Comparison of ENCODE assay signal across 19 cellular contexts in the genomic region with DNA sequence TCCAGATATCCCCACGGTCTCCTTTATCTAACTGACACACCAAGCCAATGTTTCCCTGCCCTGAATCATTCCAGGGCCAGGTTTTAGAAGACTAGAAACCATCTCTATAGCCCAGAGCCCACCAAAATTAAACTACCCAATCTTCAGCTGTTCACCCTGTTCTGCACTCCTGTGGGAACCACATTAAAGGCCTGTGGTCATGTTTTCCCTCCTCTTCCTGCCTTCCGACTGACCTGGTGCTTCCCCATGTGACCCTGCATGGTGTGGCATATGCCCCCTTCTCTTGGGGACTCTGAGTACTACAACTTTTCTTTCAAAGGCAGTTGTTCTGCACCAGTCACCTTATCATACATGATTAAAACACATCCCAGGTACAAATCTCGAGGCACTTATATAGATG.
A peak's percentile ranks its signal among the peaks of the same experiment; 100 is the strongest.
DNase-seq lines count a peak whose midpoint lies in the region; ATAC-seq and TF ChIP-seq lines count a peak whose summit lies in the region.
"Had no signal": no experiment of that assay in that cellular context is flagged by ENCODE, and none has a peak within 500 bp of the region (broad histone marks: within the 10 kb centered on the region; RNA-seq: fewer than 3 reads in every experiment).

No MANE protein-coding gene starts in this region.

- H3K9me2 ChIP-seq in OCI-LY7 (ENCODE audit: insufficient read depth, low read length), result no peaks in the 10 kb centered on the region

- TF ChIP-seq CTCF in OCI-LY7 (conservative IDR thresholded peaks at IDR 0.05; ENCODE audit: low read length) (no peak), right lobe of liver (IDR thresholded peaks at IDR 0.05) (no peak)

- CTCF ChIA-PET in OCI-LY7 (lab: Charles Lee; ENCODE audit: unreplicated experiment), result no interaction called here

- H3K79me2 ChIP-seq in OCI-LY7 (ENCODE audit: insufficient read depth, low read depth, low read length), result no peaks in the 10 kb centered on the region

- POLR2A ChIA-PET in OCI-LY7 (lab: Charles Lee), result interaction anchor here (1.0 kb wide), 1 partner anchor 11 kb away, joined by 3 read pairs; no protein-coding TSS in a partner anchor

- H3K9me3 ChIP-seq in BLaER1 treated with 17β-estradiol and CSF1 and Interleukin-3, amounts not matched to agents 10 nM and 100 nM (replicated peaks in 1 of 11), result peaks cover 7 to 43% (median 31%) of the 10 kb centered on the region in 11 experiments; a peak in 20 of 22 replicates
- 0 out of 2 replicates have a peak, but pooled peaks cover 9% of the 10 kb centered on the region for H3K9me3 ChIP-seq in OCI-LY7 (ENCODE audit: low read length)
- no peaks in the 10 kb centered on the region for H3K9me3 ChIP-seq in right lobe of liver

- WGBS in right lobe of liver (ENCODE audit: insufficient coverage, low coverage, low lambda C conversion rate, missing lambda C conversion rate), result 64% methylated on average over 3 of the region's 3 CpGs

- H3K9ac ChIP-seq in BLaER1 treated with 17β-estradiol and CSF1 and Interleukin-3, amounts not matched to agents 10 nM and 100 nM, result no peak overlapping the region

- H3K4me1 Mint-ChIP-seq in activated CD4-positive, alpha-beta T cell treated with anti-CD3 and anti-CD28 coated beads, Interleukin-2, amount 10 ng/mL, durations not matched to agents 24 days and 14 days, result peaks cover 47% of the 10 kb centered on the region

- BruUV-seq in OCI-LY7 (replicated peaks; lab: Mats Ljungman, UMichigan), result no TSS peak

- no peak for TF ChIP-seq POLR2A in right lobe of liver (IDR thresholded peaks at IDR 0.05)

- peaks cover 37% of the 10 kb centered on the region for H3K36me3 Mint-ChIP-seq in activated CD4-positive, alpha-beta T cell treated with anti-CD3 and anti-CD28 coated beads, Interleukin-2, amount 10 ng/mL, durations not matched to agents 24 days and 14 days (ENCODE audit: low read depth)

- peak overlapping the region; percentile 23 for H3K27ac Mint-ChIP-seq in activated CD4-positive, alpha-beta T cell treated with anti-CD3 and anti-CD28 coated beads, Interleukin-2, amount 10 ng/mL, durations not matched to agents 24 days and 14 days

- H3K4me2 ChIP-seq in BLaER1 treated with 17β-estradiol and CSF1 and Interleukin-3, amounts not matched to agents 10 nM and 100 nM, result peak overlapping the region; percentile 9 to 59 (median 41); a peak in 19 of 22 replicates
- no peak overlapping the region for H3K4me2 ChIP-seq in OCI-LY7 (ENCODE audit: low read length)
- H3K4me2 ChIP-seq: PC-9 had no signal

- in situ Hi-C loops in G401 (cut with HindIII; ENCODE audit: low sequenced_read_pairs), result no loop called here

- no peaks in the 10 kb centered on the region for H3K27me3 Mint-ChIP-seq in activated CD4-positive, alpha-beta T cell treated with anti-CD3 and anti-CD28 coated beads, Interleukin-2, amount 10 ng/mL, durations not matched to agents 24 days and 14 days
- H3K27me3 Mint-ChIP-seq: CD4-positive, CD25-positive, alpha-beta regulatory T cell had no signal

- peaks cover 29 to 45% (median 37%) of the 10 kb centered on the region in 10 experiments for H3K4me1 ChIP-seq in BLaER1 treated with 17β-estradiol and CSF1 and Interleukin-3, amounts not matched to agents 10 nM and 100 nM
- H3K4me1 ChIP-seq in OCI-LY7 (ENCODE audit: insufficient read depth, low read length, poor library complexity, severe bottlenecking) (peaks cover 38% of the 10 kb centered on the region), right lobe of liver (no peaks in the 10 kb centered on the region)

- peak; percentile 56 for DNase-seq in activated CD4-positive, alpha-beta T cell treated with anti-CD3 and anti-CD28 coated beads, Interleukin-2, amount 10 ng/mL, durations not matched to agents 24 days and 14 days
- no peak for DNase-seq in activated CD4-positive, alpha-beta T cell treated with anti-CD3 and anti-CD28 coated beads, Interleukin-2, amount 50 U/mL, for 48 hours
- no peak for DNase-seq in OCI-LY7 (ENCODE audit: low spot score)
- peak; percentile 34 for DNase-seq in myocyte (ENCODE audit: low read depth)
- no peak for DNase-seq in ecto neural progenitor cell (ENCODE audit: low spot score)
- DNase-seq in G401 (ENCODE audit: low spot score), result no peak
- no peak for DNase-seq in right lobe of liver
- DNase-seq: 8988T; Calu3; CD4-positive, CD25-positive, alpha-beta regulatory T cell; NCI-H1092 treated with DMSO at 0.1 percent for 48 hours; NCI-H146; NCI-H2029 treated with DMSO at 0.1 percent for 48 hours; NCI-H2171; NCI-H526; PC-9; SIG-M5 had no signal

- H4K20me1 ChIP-seq in BLaER1 treated with 17β-estradiol and CSF1 and Interleukin-3, amounts not matched to agents 10 nM and 100 nM, result no peaks in the 10 kb centered on the region
- no peaks in the 10 kb centered on the region for H4K20me1 ChIP-seq in OCI-LY7 (ENCODE audit: insufficient read depth, low read length)

- no peak overlapping the region for H3K4me3 ChIP-seq in BLaER1 treated with 17β-estradiol and CSF1 and Interleukin-3, amounts not matched to agents 10 nM and 100 nM
- no peak overlapping the region for H3K4me3 ChIP-seq in OCI-LY7 (ENCODE audit: low read depth, low read length, poor library complexity, severe bottlenecking)
- H3K4me3 ChIP-seq in right lobe of liver, result no peak overlapping the region
- H3K4me3 ChIP-seq: PC-9 had no signal

- H3K27ac ChIP-seq in BLaER1 treated with 17β-estradiol and CSF1 and Interleukin-3, amounts not matched to agents 10 nM and 100 nM, result no peak overlapping the region
- H3K27ac ChIP-seq in OCI-LY7 (ENCODE audit: low read depth, low read length, poor library complexity, severe bottlenecking) (no peak overlapping the region), right lobe of liver (no peak overlapping the region)
- H3K27ac ChIP-seq: PC-9, RWPE1 had no signal

- H2AFZ ChIP-seq in OCI-LY7 (ENCODE audit: low read length), result 0 out of 2 replicates have a peak overlapping the region, but pooled peaks have one; percentile 18
- H2AFZ ChIP-seq: PC-9 had no signal

- peaks cover 39% of the 10 kb centered on the region for H3K9me3 Mint-ChIP-seq in activated CD4-positive, alpha-beta T cell treated with anti-CD3 and anti-CD28 coated beads, Interleukin-2, amount 10 ng/mL, durations not matched to agents 24 days and 14 days

- no peaks in the 10 kb centered on the region for H3K36me3 ChIP-seq in BLaER1 treated with 17β-estradiol and CSF1 and Interleukin-3, amounts not matched to agents 10 nM and 100 nM
- H3K36me3 ChIP-seq in OCI-LY7 (ENCODE audit: insufficient read depth, low read length) (no peaks in the 10 kb centered on the region), right lobe of liver (no peaks in the 10 kb centered on the region)

- intact Hi-C loops in activated CD4-positive, alpha-beta T cell treated with anti-CD3 and anti-CD28 coated beads, Interleukin-2, amount 10 ng/mL, durations not matched to agents 24 days and 14 days (cut with micrococcal nuclease), result no loop called here
- intact Hi-C loops in OCI-LY7 (cut with micrococcal nuclease; ENCODE audit: unreplicated experiment), result no loop called here
- intact Hi-C loops in right lobe of liver (cut with DNase I), result no loop called here

- H3K4me3 Mint-ChIP-seq in activated CD4-positive, alpha-beta T cell treated with anti-CD3 and anti-CD28 coated beads, Interleukin-2, amount 10 ng/mL, durations not matched to agents 24 days and 14 days, result no peak overlapping the region
- H3K4me3 Mint-ChIP-seq: CD4-positive, CD25-positive, alpha-beta regulatory T cell had no signal

- H3K27me3 ChIP-seq in BLaER1 treated with 17β-estradiol and CSF1 and Interleukin-3, amounts not matched to agents 10 nM and 100 nM, result no peaks in the 10 kb centered on the region
- H3K27me3 ChIP-seq in right lobe of liver, result no peaks in the 10 kb centered on the region

- no peak for ATAC-seq in right lobe of liver

Comparison
In these comparisons a context has a peak if more than half of its experiments do, and no peak if none do; other contexts are left out.
1. DNase-seq: peak in activated CD4-positive, alpha-beta T cell treated with anti-CD3 and anti-CD28 coated beads, Interleukin-2, amount 10 ng/mL, durations not matched to agents 24 days and 14 days (single experiment) and myocyte (single experiment); none in activated CD4-positive, alpha-beta T cell treated with anti-CD3 and anti-CD28 coated beads, Interleukin-2, amount 50 U/mL, for 48 hours (0 of 2), OCI-LY7 (single experiment), ecto neural progenitor cell (single experiment), G401 (single experiment) and right lobe of liver (0 of 3).